19 cellular contexts compared by ENCODE assay signal in the genomic region with DNA sequence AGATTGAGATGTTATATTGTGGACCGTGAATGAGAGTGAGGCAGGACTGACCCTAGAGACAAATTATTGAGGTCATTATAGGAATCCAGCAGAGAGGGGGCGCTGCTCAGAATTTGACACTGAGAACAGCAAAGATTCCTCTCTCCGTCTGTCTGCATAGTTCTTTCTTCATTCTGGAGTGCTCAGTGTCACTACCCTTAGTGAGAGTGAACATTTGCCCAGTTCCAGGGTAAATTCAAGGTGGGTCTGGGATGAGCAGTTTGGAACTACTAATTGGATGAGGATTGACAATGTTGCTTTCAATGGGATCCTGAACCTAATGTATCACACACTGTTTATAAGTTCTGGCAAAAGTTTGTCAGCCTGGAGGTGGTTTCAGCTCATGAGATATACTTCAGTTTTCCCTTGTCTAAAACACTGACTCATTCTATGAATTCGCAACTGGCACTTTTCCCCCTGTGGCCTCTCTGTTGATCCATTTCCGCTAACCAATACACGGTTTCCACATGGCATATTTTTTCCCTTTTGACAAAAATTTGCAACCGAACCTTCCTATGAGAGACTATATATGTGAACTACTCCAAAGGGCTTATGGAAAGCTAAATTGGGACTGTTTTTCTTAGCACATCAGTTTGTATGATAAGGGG.
DNase-seq lines count a peak whose midpoint lies in the region; ATAC-seq, FAIRE-seq and TF ChIP-seq lines count a peak whose summit lies in the region.
"Had no signal": no experiment of that assay in that cellular context is flagged by ENCODE, and none has a peak within 500 bp of the region (broad histone marks: within the 10 kb centered on the region; RNA-seq: fewer than 3 reads in every experiment).

No MANE protein-coding gene starts in this region.

- no peak overlapping the region for H3K4me3 ChIP-seq in H1 (ENCODE audit: extremely low read depth in 1 of 4, insufficient read depth in 2 of 4, low read depth in 3 of 4, low read length in 4 of 4)
- no peak overlapping the region for H3K4me3 ChIP-seq in osteoblast (ENCODE audit: insufficient read depth, low read length)
- no peak overlapping the region for H3K4me3 ChIP-seq in tibial artery
- H3K4me3 ChIP-seq: breast epithelium, left lung had no signal

- no peaks in the 10 kb centered on the region for H3K23me2 ChIP-seq in H1 (ENCODE audit: low read depth, low read length)

- no peak overlapping the region for H2BK120ac ChIP-seq in H1 (replicated peaks; ENCODE audit: low read depth, low read length)

- no peak overlapping the region for H3K4ac ChIP-seq in H1 (replicated peaks; ENCODE audit: insufficient read length, low read depth, low read length)

- no peak overlapping the region for H3K23ac ChIP-seq in H1 (ENCODE audit: insufficient read length)

- no peak overlapping the region for H4K8ac ChIP-seq in H1 (ENCODE audit: extremely low read depth, insufficient read depth, low read length)

- FAIRE-seq in H1 (lab: Jason Lieb, UNC) = peak; percentile 65
- FAIRE-seq: endometrium, GM18507 had no signal

- CTCF ChIA-PET in H1 (lab: Charles Lee; ENCODE audit: partially characterized antibody) = interaction anchor here (0.5 to 5.5 kb wide), 61 partner anchors 8 to 1417 kb away, joined by 3 to 67 read pairs (median 4); partner anchors contain the start of gene TENM2

- H3K4me2 ChIP-seq in H1 (ENCODE audit: insufficient read depth in 1 of 2, low read depth in 2 of 2, low read length in 2 of 2) (no peak overlapping the region), osteoblast (ENCODE audit: insufficient read depth, low read length) (peak overlapping the region; percentile 62)

- H3K14ac ChIP-seq in H1 (ENCODE audit: insufficient read length) = no peak overlapping the region

- H3K27ac ChIP-seq in H1 (ENCODE audit: low read depth, low read length) (no peak overlapping the region), osteoblast (ENCODE audit: low read depth, low read length) (no peak overlapping the region), tibial artery (no peak overlapping the region)
- H3K27ac ChIP-seq: breast epithelium, left lung had no signal

- H3K18ac ChIP-seq in H1 (ENCODE audit: extremely low read depth, low read length) = no peak overlapping the region

- peak; percentile 50 to 54; a peak in 3 of 4 replicates for TF ChIP-seq RAD21 in H1 (IDR thresholded peaks at IDR 0.05 in 1 of 2, conservative IDR thresholded peaks at IDR 0.05 in 1 of 2; ENCODE audit: low read depth in 2 of 2, low read length in 2 of 2)

- TF ChIP-seq CTCF in H1 (IDR thresholded peaks at IDR 0.05; ENCODE audit: control extremely low read depth in 1 of 3, insufficient read depth in 1 of 3, low read depth in 1 of 3, low read length in 3 of 3) (peak in 2 of 3 experiments; percentile 50 to 63; a peak in 3 of 4 replicates), osteoblast (IDR thresholded peaks at IDR 0.05; ENCODE audit: extremely low read depth, low read depth, low read length) (peak; percentile 19), tibial artery (IDR thresholded peaks at IDR 0.05) (no peak)

- no peak overlapping the region for H4K5ac ChIP-seq in H1 (ENCODE audit: insufficient read length, low read depth, low read length)

- H3K4me1 ChIP-seq in H1 (replicated peaks in 1 of 4; ENCODE audit: control insufficient read depth in 3 of 4, insufficient read depth in 4 of 4, low read length in 3 of 4) (peaks cover 0 to 6% (median 1%) of the 10 kb centered on the region in 4 experiments; a peak in 3 of 7 replicates), osteoblast (ENCODE audit: insufficient read depth, low read length) (no peaks in the 10 kb centered on the region), tibial artery (peaks cover 0 to 9% (median 0%) of the 10 kb centered on the region in 4 donors)
- H3K4me1 ChIP-seq: breast epithelium, left lung had no signal

- H4K20me1 ChIP-seq in H1 (replicated peaks in 1 of 2; ENCODE audit: control insufficient read depth in 1 of 2, insufficient read depth in 2 of 2, low read length in 2 of 2) = no peaks in the 10 kb centered on the region
- no peaks in the 10 kb centered on the region for H4K20me1 ChIP-seq in osteoblast (ENCODE audit: insufficient read depth, low read length)

- DNase-seq in ELF-1 (ENCODE audit: low read depth, low spot score) (peak; percentile 15), NAMALWA (ENCODE audit: low spot score) (peak; percentile 37), H1 (ENCODE audit: low read depth in 1 of 2, low spot score in 2 of 2) (peak in 1 of 2 experiments; percentile 59), osteoblast (ENCODE audit: insufficient read length, low spot score, missing footprints) (no peak), tibial artery (no peak)
- DNase-seq: activated naive CD4-positive, alpha-beta T cell treated with anti-CD3 and anti-CD28 coated beads, Interleukin-2, amount 10 ng/mL, durations not matched to agents 7 days and 5 days; CD4-positive, CD25-positive, alpha-beta regulatory T cell; HCEC 1CT; hypothalamus; KG1; left lung; NCI-H187 treated with DMSO at 0.1 percent for 48 hours; NCI-H510A had no signal

- H3K56ac ChIP-seq in H1 (replicated peaks; ENCODE audit: insufficient read length, low read depth, low read length) = no peak overlapping the region

- POLR2A ChIA-PET in H1 (lab: Charles Lee; ENCODE audit: partially characterized antibody) = no interaction called here

- H3K9me3 ChIP-seq in H1 (ENCODE audit: insufficient read depth in 2 of 2, low read depth in 1 of 2, low read length in 1 of 2) (no peaks in the 10 kb centered on the region), osteoblast (ENCODE audit: low read depth, low read length) (no peaks in the 10 kb centered on the region), tibial artery (no peaks in the 10 kb centered on the region)
- H3K9me3 ChIP-seq: breast epithelium, left lung had no signal

- no peak overlapping the region for H3K9ac ChIP-seq in H1 (replicated peaks in 1 of 4; ENCODE audit: extremely low read depth in 1 of 4, low read depth in 3 of 4, low read length in 3 of 4)

- no peaks in the 10 kb centered on the region for H3K79me1 ChIP-seq in H1 (ENCODE audit: low read depth, low read length)

- H3K36me3 ChIP-seq in H1 (ENCODE audit: control insufficient read depth in 2 of 4, insufficient read depth in 4 of 4, low read length in 3 of 4) = no peaks in the 10 kb centered on the region
- no peaks in the 10 kb centered on the region for H3K36me3 ChIP-seq in osteoblast (ENCODE audit: insufficient read depth, low read length)
- H3K36me3 ChIP-seq in tibial artery = no peaks in the 10 kb centered on the region
- H3K36me3 ChIP-seq: breast epithelium, left lung had no signal

- intact Hi-C loops in tibial artery (cut with DNase I; ENCODE audit: low total_unique reads) = no loop called here

- H2BK5ac ChIP-seq in H1 (ENCODE audit: low read depth, low read length) = no peak overlapping the region

- H2BK20ac ChIP-seq in H1 (ENCODE audit: low read length) = no peak overlapping the region

- H2AFZ ChIP-seq in H1 (ENCODE audit: low read length) = peak overlapping the region; percentile 90
- no peak overlapping the region for H2AFZ ChIP-seq in osteoblast (ENCODE audit: low read length)

- H3K79me2 ChIP-seq in H1 (ENCODE audit: control insufficient read depth in 1 of 2, insufficient read depth in 2 of 2, low read length in 2 of 2) (no peaks in the 10 kb centered on the region), osteoblast (ENCODE audit: insufficient read depth, low read length) (no peaks in the 10 kb centered on the region)

- TF ChIP-seq POLR2A in H1 (IDR thresholded peaks at IDR 0.05; ENCODE audit: control extremely low read depth in 1 of 2, low read depth in 2 of 2, low read length in 2 of 2) = no peak

- no peak overlapping the region for H4K91ac ChIP-seq in H1 (replicated peaks; ENCODE audit: insufficient read length, low read length)

- TF ChIP-seq EP300 in H1 (IDR thresholded peaks at IDR 0.05; ENCODE audit: borderline replicate concordance in 1 of 2, low read depth in 2 of 2, low read length in 2 of 2) = no peak

- H2BK15ac ChIP-seq in H1 (ENCODE audit: low read length) = no peak overlapping the region

- no peak overlapping the region for H2BK12ac ChIP-seq in H1 (ENCODE audit: low read depth, low read length)

- WGBS in H1 (ENCODE audit: extremely low coverage in 1 of 2, insufficient coverage in 1 of 2, insufficient read length in 1 of 2, insufficient replicate concordance in 2 of 2, low coverage in 1 of 2, low lambda C conversion rate in 2 of 2, missing lambda C conversion rate in 1 of 2), 2 experiments = 75% methylated on average over 7 of the region's 7 CpGs; no CpG with 5 or more reads in 1 of the 2 experiments

- ATAC-seq in esophagus mucosa (no peak), GM19324 (IDR thresholded peaks at IDR 0.05; ENCODE audit: low FRiP score, unreplicated experiment) (no peak), GM19455 (IDR thresholded peaks at IDR 0.05; ENCODE audit: unreplicated experiment) (no peak)
- ATAC-seq: left lung had no signal

- no peak overlapping the region for H2AK5ac ChIP-seq in H1 (ENCODE audit: low read depth, low read length)

- H3K27me3 ChIP-seq in H1 (replicated peaks in 1 of 4; ENCODE audit: control insufficient read depth in 3 of 4, extremely low read depth in 1 of 4, insufficient read depth in 3 of 4, low read length in 3 of 4) (no peaks in the 10 kb centered on the region), osteoblast (ENCODE audit: insufficient read depth, low read length) (no peaks in the 10 kb centered on the region), tibial artery (no peaks in the 10 kb centered on the region)
- H3K27me3 ChIP-seq: breast epithelium, left lung had no signal

TF ChIP-seq in H1, 55 proteins besides CTCF, POLR2A, EP300 and RAD21:
- TF ChIP-seq JUND (IDR thresholded peaks at IDR 0.05; ENCODE audit: low read length) (no peak), ASH2L (IDR thresholded peaks at IDR 0.05; ENCODE audit: low read length) (peak; percentile 34), TEAD4 (IDR thresholded peaks at IDR 0.05; ENCODE audit: low read depth, low read length) (0 out of 2 replicates have a peak, but pooled peaks have one; percentile 37), CBX8 (IDR thresholded peaks at IDR 0.05; ENCODE audit: borderline replicate concordance, low read depth, low read length) (no peak), RNF2 (IDR thresholded peaks at IDR 0.05; ENCODE audit: borderline replicate concordance, low read depth, low read length, missing control alignments, poor library complexity, severe bottlenecking) (no peak)

Comparison
In these comparisons a context has a peak if more than half of its experiments do, and no peak if none do; other contexts are left out.
1. DNase-seq: peak in ELF-1 (single experiment) and NAMALWA (single experiment); none in osteoblast (single experiment) and tibial artery (0 of 2).
2. CTCF ChIP-seq: peak in H1 (2 of 3) and osteoblast (single experiment); none in tibial artery (0 of 2).